8 cellular contexts compared by ENCODE assay signal in the genomic region with DNA sequence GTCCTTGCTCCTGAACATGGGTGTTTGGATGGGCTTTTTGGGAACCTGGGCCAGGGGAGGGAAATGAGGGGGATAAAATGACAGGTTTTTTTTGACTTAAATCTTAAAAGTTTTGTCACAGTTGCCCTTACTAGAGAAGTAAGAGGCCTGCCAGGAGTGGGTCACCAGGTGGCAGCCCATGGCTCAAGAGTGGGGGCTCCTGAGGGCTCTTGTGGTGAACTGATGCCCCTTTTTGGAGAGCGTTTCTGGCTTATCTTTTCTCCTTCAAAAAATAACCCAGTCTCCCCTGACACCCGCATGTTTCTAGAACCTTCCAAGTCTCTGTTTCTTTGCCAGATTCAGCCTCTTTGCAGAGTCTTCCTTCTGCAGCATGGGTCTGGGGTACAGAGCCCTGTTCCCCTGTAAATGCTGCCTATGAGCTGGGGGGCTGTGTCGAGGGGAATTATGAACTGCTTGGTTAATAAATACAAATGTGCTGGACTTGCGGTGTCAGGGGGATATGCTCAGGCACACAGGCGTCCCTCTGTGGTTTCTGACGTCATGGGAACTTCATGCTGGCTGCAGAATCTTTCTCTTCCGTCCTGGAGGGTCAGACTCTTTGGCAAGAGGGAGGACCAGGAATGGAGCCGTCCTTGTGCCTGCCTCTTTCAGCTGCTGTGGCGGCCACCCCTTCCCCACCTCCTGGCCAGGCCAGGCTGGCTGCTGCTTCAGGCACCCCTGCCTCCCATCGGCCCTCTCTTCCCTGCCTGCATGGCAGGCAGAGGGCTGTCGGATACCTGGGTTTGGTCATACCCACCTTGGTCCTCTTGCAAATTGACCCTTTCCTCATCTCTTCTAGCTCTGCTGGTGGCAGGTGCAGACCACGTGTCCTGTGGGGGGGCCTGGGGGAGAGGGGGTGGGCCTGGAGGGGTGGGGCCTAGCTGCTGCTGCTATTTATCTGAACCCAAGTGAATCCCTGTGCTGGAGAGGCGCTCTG. TPM values are rescaled to one million over a fixed set of nuclear protein-coding genes. Genes with fewer than 3 reads are reported as not detected.
DNase-seq lines count a peak whose midpoint lies in the region; ATAC-seq, FAIRE-seq and TF ChIP-seq lines count a peak whose summit lies in the region.

No MANE protein-coding gene starts in this region.

- H3K4me1 Mint-ChIP-seq in astrocyte (ENCODE audit: low read depth, unreplicated experiment) = peaks cover 61% of the 10 kb centered on the region

- H3K9ac ChIP-seq in astrocyte (ENCODE audit: low read length) = peak overlapping the region; percentile 97

- H3K9me3 ChIP-seq in astrocyte (ENCODE audit: insufficient read depth, low read depth, low read length) = no peaks in the 10 kb centered on the region
- H3K9me3 ChIP-seq in hepatocyte (ENCODE audit: low read depth) = no peaks in the 10 kb centered on the region

- ATAC-seq in sciatic nerve = peak; percentile 27

- DNase-seq in A172 (ENCODE audit: low spot score) (peak; percentile 71), GM13976 (ENCODE audit: low spot score) (peak; percentile 76), NCI-H2107 (lab: John Stamatoyannopoulos, UW) (peak; percentile 15), astrocyte (ENCODE audit: low read depth) (peak; percentile 96), hepatocyte (ENCODE audit: low spot score) (peak; percentile 82), sciatic nerve (ENCODE audit: low spot score) (peak; percentile 86), RKO (ENCODE audit: low spot score) (no peak), LoVo (ENCODE audit: low spot score) (no peak)

- H3K27ac ChIP-seq in astrocyte (ENCODE audit: low read depth, low read length) = peak overlapping the region; percentile 100
- H3K27ac ChIP-seq in hepatocyte = peak overlapping the region; percentile 100

- peak overlapping the region; percentile 99 for H3K27ac Mint-ChIP-seq in astrocyte (ENCODE audit: unreplicated experiment)

- in situ Hi-C loops in GM13976 (cut with MboI; ENCODE audit: low sequenced_read_pairs, unreplicated experiment) = loop anchor here (25.0 kb wide), 1 partner anchor 646 kb away; no protein-coding TSS in a partner anchor

- peaks cover 4% of the 10 kb centered on the region for H3K36me3 Mint-ChIP-seq in astrocyte (ENCODE audit: low read depth, unreplicated experiment)

- H3K4me3 ChIP-seq in astrocyte (ENCODE audit: insufficient read depth, low read depth, low read length) (no peak overlapping the region), hepatocyte (no peak overlapping the region)

- H4K20me1 ChIP-seq in astrocyte (ENCODE audit: insufficient read depth, low read length) (no peaks in the 10 kb centered on the region), hepatocyte (ENCODE audit: insufficient read depth, poor library complexity, severe bottlenecking) (no peaks in the 10 kb centered on the region)

- 41% methylated on average over 12 of the region's 13 CpGs for WGBS in hepatocyte (ENCODE audit: low lambda C conversion rate, missing lambda C conversion rate)

- H3K36me3 ChIP-seq in astrocyte (ENCODE audit: insufficient read depth, low read length) = no peaks in the 10 kb centered on the region
- H3K36me3 ChIP-seq in hepatocyte (replicated peaks; ENCODE audit: insufficient read depth, low read depth) = no peaks in the 10 kb centered on the region

- H3K27me3 Mint-ChIP-seq in astrocyte (ENCODE audit: low read depth, unreplicated experiment) = no peaks in the 10 kb centered on the region

- H3K4me2 ChIP-seq in astrocyte (ENCODE audit: low read length) = peak overlapping the region; percentile 88
- peak overlapping the region; percentile 82 for H3K4me2 ChIP-seq in hepatocyte

- H3K9me3 Mint-ChIP-seq in astrocyte (ENCODE audit: unreplicated experiment) = no peaks in the 10 kb centered on the region

- H3K4me3 Mint-ChIP-seq in astrocyte (ENCODE audit: unreplicated experiment) = peak overlapping the region; percentile 79

- TF ChIP-seq CTCF in GM13976 (IDR thresholded peaks at IDR 0.05; ENCODE audit: borderline replicate concordance, control extremely low read depth, extremely low read depth, insufficient read depth, missing control alignments) (no peak), astrocyte (IDR thresholded peaks at IDR 0.05; ENCODE audit: insufficient read depth, low read depth, low read length) (no peak), hepatocyte (IDR thresholded peaks at IDR 0.05; ENCODE audit: poor library complexity) (peak; percentile 1)

- intact Hi-C loops in sciatic nerve (cut with DNase I) = loop anchor here (10.0 kb wide), 1 partner anchor 343 kb away; no protein-coding TSS in a partner anchor

- H3K79me2 ChIP-seq in astrocyte (ENCODE audit: insufficient read depth, low read length) = peaks cover 28% of the 10 kb centered on the region
- H3K79me2 ChIP-seq in hepatocyte = peaks cover 38% of the 10 kb centered on the region

- H2AFZ ChIP-seq in astrocyte (ENCODE audit: low read depth, low read length) = no peak overlapping the region
- H2AFZ ChIP-seq in hepatocyte = no peak overlapping the region

- H3K27me3 ChIP-seq in astrocyte (ENCODE audit: insufficient read depth, low read length) (no peaks in the 10 kb centered on the region), hepatocyte (no peaks in the 10 kb centered on the region)

- H3K4me1 ChIP-seq in astrocyte (ENCODE audit: insufficient read depth, low read length) = peaks cover 75% of the 10 kb centered on the region
- peaks cover 65% of the 10 kb centered on the region for H3K4me1 ChIP-seq in hepatocyte (ENCODE audit: insufficient read depth)

- no peaks in the 10 kb centered on the region for H3K9me2 ChIP-seq in hepatocyte (replicated peaks; ENCODE audit: insufficient read depth)

- FAIRE-seq in astrocyte (lab: Jason Lieb, UNC) = no peak

RNA-seq across cellular contexts. Expression of a gene that starts 30.1 kb away (rescaled TPM):
- total RNA-seq in A172 (2014; rRNA removed; shearing (Covaris generic)) = 150 and 174 TPM in 2 replicates
- total RNA-seq in astrocyte (122 and 134 TPM in 2 replicates), hepatocyte (72.3 and 72.4 TPM in 2 replicates), sciatic nerve (78.2 TPM)
- 55.3 and 60.9 TPM in 2 replicates for polyA plus RNA-seq in hepatocyte

RNA-seq across cellular contexts. Expression of a gene that starts 30.8 kb away (rescaled TPM):
- 52.7 and 69.4 TPM in 2 replicates for total RNA-seq in A172 (2014; rRNA removed; shearing (Covaris generic))
- 21.2 and 25.3 TPM in 2 replicates for total RNA-seq in astrocyte
- 39.3 and 40.4 TPM in 2 replicates for total RNA-seq in hepatocyte
- polyA plus RNA-seq in hepatocyte = 59.4 and 64.6 TPM in 2 replicates
- total RNA-seq in sciatic nerve = 37.4 TPM

RNA-seq across cellular contexts. Expression of a gene that starts 36.7 kb away (rescaled TPM):
- 53.3 and 55.8 TPM in 2 replicates for total RNA-seq in A172 (2014; rRNA removed; shearing (Covaris generic))
- total RNA-seq in astrocyte (47.0 and 55.0 TPM in 2 replicates), hepatocyte (34.5 and 38.0 TPM in 2 replicates), sciatic nerve (39.3 TPM)
- polyA plus RNA-seq in hepatocyte = 39.7 and 46.5 TPM in 2 replicates

Comparison
In these comparisons a context has a peak if more than half of its experiments do, and no peak if none do; other contexts are left out.
1. DNase-seq: peak in A172 (single experiment), GM13976 (single experiment), NCI-H2107 (single experiment), astrocyte (single experiment), hepatocyte (single experiment) and sciatic nerve (single experiment); none in RKO (single experiment) and LoVo (single experiment).